ENCODE assay signal across 1 cellular context in genomic region chr4:114782842-114783595, GRCh38.
TF ChIP-seq lines count a peak whose summit lies in the region.

No MANE protein-coding gene starts in this region.

TF ChIP-seq in GM23338, 12 proteins besides CTCF, POLR2A, EP300 and RAD21:
- TF ChIP-seq ZNF462 (CRISPR knock-in tag; IDR thresholded peaks at IDR 0.05), result peak; percentile 57; the same call in 1 of the 2 replicates
- TF ChIP-seq STAT1 (IDR thresholded peaks at IDR 0.05; ENCODE audit: unreplicated experiment), result no peak
- peak; percentile 92 for TF ChIP-seq NANOG (IDR thresholded peaks at IDR 0.05; ENCODE audit: borderline replicate concordance)
